19 cellular contexts compared by ENCODE assay signal in the genomic region with DNA sequence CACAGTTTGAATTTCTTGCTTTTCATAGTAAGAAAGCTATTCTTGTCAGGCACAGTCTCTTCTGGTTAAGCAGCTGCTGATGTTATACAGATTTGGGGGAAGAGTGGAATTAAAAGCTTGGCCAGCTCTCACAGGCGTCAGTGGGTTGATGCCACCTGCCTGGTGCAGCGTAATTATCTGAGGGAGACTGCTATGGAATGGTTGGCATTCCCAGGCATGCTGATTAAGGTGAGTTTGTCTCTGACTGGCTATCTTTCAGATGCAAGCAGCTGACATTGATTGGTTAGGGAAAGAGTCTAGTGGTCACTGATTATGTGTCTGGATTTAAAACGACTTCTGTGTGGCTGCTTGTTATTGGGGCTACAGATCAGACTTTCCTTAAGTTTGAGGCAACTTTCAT.
"Had no signal": no experiment of that assay in that cellular context is flagged by ENCODE, and none has a peak within 500 bp of the region (broad histone marks: within the 10 kb centered on the region; RNA-seq: fewer than 3 reads in every experiment).

No MANE protein-coding gene starts in this region.

- H3K36me3 Mint-ChIP-seq: activated CD4-positive, alpha-beta memory T cell treated with anti-CD3 and anti-CD28 coated beads for 36 hours; brain had no signal

- H3K4me3 Mint-ChIP-seq: activated B cell treated with CpG ODN at 0.5 μM for 24 hours; activated CD4-positive, alpha-beta memory T cell treated with anti-CD3 and anti-CD28 coated beads for 36 hours; activated CD4-positive, alpha-beta T cell treated with anti-CD3 and anti-CD28 coated beads, Interleukin-2, amount 10 ng/mL, durations not matched to agents 7 days and 5 days; activated T-cell treated with anti-CD3 and anti-CD28 coated beads, Interleukin-2, amount 50 U/mL, for 4 hours; brain; T-helper 1 cell treated with Interleukin-12 subunit alpha and Interleukin-12 subunit beta and Interleukin-4 antibody, amounts not matched to agents 30 μg/mL and 1 μg/mL, for 36 hours had no signal

- H3K9me3 Mint-ChIP-seq: T-helper 1 cell treated with Interleukin-12 subunit alpha and Interleukin-12 subunit beta and Interleukin-4 antibody, amounts not matched to agents 30 μg/mL and 1 μg/mL, for 36 hours had no signal

- H3K4me1 Mint-ChIP-seq: activated B cell treated with CpG ODN at 0.5 μM for 24 hours; activated CD4-positive, alpha-beta T cell treated with anti-CD3 and anti-CD28 coated beads, Interleukin-2, amount 10 ng/mL, durations not matched to agents 7 days and 5 days had no signal

- H3K27ac Mint-ChIP-seq: activated B cell treated with CpG ODN at 0.5 μM for 24 hours; activated CD4-positive, alpha-beta memory T cell treated with anti-CD3 and anti-CD28 coated beads for 36 hours; activated CD4-positive, alpha-beta T cell treated with anti-CD3 and anti-CD28 coated beads, Interleukin-2, amount 10 ng/mL, durations not matched to agents 7 days and 5 days; activated naive CD4-positive, alpha-beta T cell treated with anti-CD3 and anti-CD28 coated beads, Interleukin-2, amount 50 U/mL, for 72 hours; brain; T-helper 1 cell treated with Interleukin-12 subunit alpha and Interleukin-12 subunit beta and Interleukin-4 antibody, amounts not matched to agents 30 μg/mL and 1 μg/mL, for 36 hours had no signal

- H3K27me3 Mint-ChIP-seq: activated B cell treated with CpG ODN at 0.5 μM for 24 hours; activated CD4-positive, alpha-beta memory T cell treated with anti-CD3 and anti-CD28 coated beads for 36 hours; brain had no signal

- DNase-seq: activated B cell treated with CpG ODN at 0.5 μM for 24 hours; activated CD4-positive, alpha-beta memory T cell treated with anti-CD3 and anti-CD28 coated beads for 36 hours; activated CD4-positive, alpha-beta T cell treated with anti-CD3 and anti-CD28 coated beads, Interleukin-2, amount 10 ng/mL, durations not matched to agents 7 days and 5 days; activated CD8-positive, alpha-beta memory T cell treated with anti-CD3 and anti-CD28 coated beads for 24 hours; activated effector memory CD4-positive, alpha-beta T cell treated with anti-CD3 and anti-CD28 coated beads, Interleukin-2, amount 50 U/mL, for 16 hours; activated naive CD4-positive, alpha-beta T cell treated with Interleukin-2 at 50 U/mL for 16 hours; activated T-cell treated with anti-CD3 and anti-CD28 coated beads, Interleukin-2, amount 50 U/mL, for 4 hours; amygdala; KG1; NCI-H1048; NCI-H1417 treated with DMSO at 0.1 percent for 48 hours; NCI-H1694; NCI-H2029 treated with DMSO at 0.1 percent for 48 hours; NCI-H446; NCI-H524; Peyer's patch had no signal
